In genomic region chr7:142916508-142916907, GRCh38 we compare ENCODE assay signal across 17 cellular contexts. TPM values are rescaled to one million over a fixed set of nuclear protein-coding genes. Genes with fewer than 3 reads are reported as not detected.
DNase-seq lines count a peak whose midpoint lies in the region; ATAC-seq and TF ChIP-seq lines count a peak whose summit lies in the region.
"Had no signal": no experiment of that assay in that cellular context is flagged by ENCODE, and none has a peak within 500 bp of the region (broad histone marks: within the 10 kb centered on the region; RNA-seq: fewer than 3 reads in every experiment).

No MANE protein-coding gene starts in this region.

- H3K4me3 Mint-ChIP-seq in endodermal cell, result no peak overlapping the region
- H3K4me3 Mint-ChIP-seq: CD8-positive, alpha-beta memory T cell; GM23338; H9 had no signal

- H3K9me3 ChIP-seq in endodermal cell (ENCODE audit: control insufficient read depth, low read length), result no peaks in the 10 kb centered on the region

- no peaks in the 10 kb centered on the region for H3K9me3 Mint-ChIP-seq in endodermal cell
- H3K9me3 Mint-ChIP-seq: CD8-positive, alpha-beta memory T cell; GM23338 had no signal

- no peaks in the 10 kb centered on the region for H3K36me3 Mint-ChIP-seq in endodermal cell (ENCODE audit: low read depth)
- H3K36me3 Mint-ChIP-seq: CD8-positive, alpha-beta memory T cell had no signal

- no peaks in the 10 kb centered on the region for H3K4me1 ChIP-seq in endodermal cell (ENCODE audit: control insufficient read depth, insufficient read depth, low read length)

- no peak for TF ChIP-seq CTCF in endodermal cell (conservative IDR thresholded peaks at IDR 0.05)

- TF ChIP-seq POLR2A in erythroblast (IDR thresholded peaks at IDR 0.05; ENCODE audit: low read length), result no peak

- no peaks in the 10 kb centered on the region for H3K4me1 Mint-ChIP-seq in endodermal cell
- H3K4me1 Mint-ChIP-seq: CD8-positive, alpha-beta memory T cell had no signal

- H3K27me3 ChIP-seq in endodermal cell (ENCODE audit: control insufficient read depth, insufficient read depth, low read length, poor library complexity, severe bottlenecking), result peaks cover 5% of the 10 kb centered on the region

- H3K27me3 Mint-ChIP-seq in endodermal cell (ENCODE audit: insufficient read depth), result peaks cover 20% of the 10 kb centered on the region

- 61 to 63% methylated on average over 2 of the region's 2 CpGs for WGBS in endodermal cell (ENCODE audit: insufficient coverage in 1 of 2, insufficient read length in 1 of 2), 2 experiments

- ATAC-seq in HG03469 (IDR thresholded peaks at IDR 0.05; ENCODE audit: unreplicated experiment), result no peak
- ATAC-seq in left ventricle myocardium superior, result no peak
- ATAC-seq: GM23338 had no signal

- no peak overlapping the region for H3K27ac Mint-ChIP-seq in endodermal cell
- H3K27ac Mint-ChIP-seq: CD8-positive, alpha-beta memory T cell; GM23338; H9 had no signal

- DNase-seq in NCI-H1105 treated with DMSO at 0.1 percent for 48 hours (lab: John Stamatoyannopoulos, UW), result peak; percentile 52
- no peak for DNase-seq in NCI-H1105 (lab: John Stamatoyannopoulos, UW)
- peak; percentile 23 for DNase-seq in endodermal cell
- DNase-seq in left kidney (ENCODE audit: low read depth, low spot score), result peak; percentile 67
- DNase-seq in left ventricle myocardium superior, result no peak
- no peak for DNase-seq in erythroblast (lab: John Stamatoyannopoulos, UW)
- DNase-seq in NK-92 (lab: John Stamatoyannopoulos, UW; ENCODE audit: unreplicated experiment), result no peak
- DNase-seq: Caco-2; CD8-positive, alpha-beta memory T cell; H9 had no signal

- no peak overlapping the region for H3K27ac ChIP-seq in endodermal cell (ENCODE audit: low read depth, low read length)
- H3K27ac ChIP-seq: 22Rv1 had no signal

- intact Hi-C loops in left ventricle myocardium superior (cut with micrococcal nuclease), result no loop called here

- no peak overlapping the region for H3K4me3 ChIP-seq in endodermal cell (ENCODE audit: low read length)
- H3K4me3 ChIP-seq: GM23338 had no signal

- no peaks in the 10 kb centered on the region for H3K36me3 ChIP-seq in endodermal cell (ENCODE audit: control insufficient read depth, insufficient read depth, low read length)

- H3K9ac ChIP-seq in endodermal cell (ENCODE audit: extremely low read depth, low read length, poor library complexity, severe bottlenecking), result no peak overlapping the region

RNA-seq across cellular contexts. Expression of gene TRPV5, which starts 17.0 kb away (rescaled TPM):
- total RNA-seq in endodermal cell, result under 1 TPM; 0.15 to 0.22 TPM
- not detected for polyA plus RNA-seq in endodermal cell (2013, experiment 1 of 2)
- polyA plus RNA-seq in endodermal cell (2013, experiment 2 of 2), result not detected
- total RNA-seq in left ventricle myocardium superior, result not detected
- total RNA-seq: A673; Caco-2; CD8-positive, alpha-beta memory T cell; GM23338; H9; HT1080 had no signal
- polyA plus RNA-seq: BJ; CD8-positive, alpha-beta memory T cell; GM23338 had no signal

RNA-seq across cellular contexts. Expression of gene LLCFC1, which starts 22.8 kb away (rescaled TPM):
- total RNA-seq in endodermal cell (not detected), left ventricle myocardium superior (not detected)
- polyA plus RNA-seq in endodermal cell (2013, experiment 1 of 2), result not detected
- polyA plus RNA-seq in endodermal cell (2013, experiment 2 of 2), result not detected
- total RNA-seq: A673; Caco-2; CD8-positive, alpha-beta memory T cell; Daoy; GM23338; H9; HT1080 had no signal
- polyA plus RNA-seq: BJ; CD8-positive, alpha-beta memory T cell; GM23338 had no signal

RNA-seq across cellular contexts. Expression of gene TRPV6, which starts 31.0 kb away (rescaled TPM):
- total RNA-seq in endodermal cell, result 1 to 10 TPM; 2.7 to 4.1 TPM
- polyA plus RNA-seq in endodermal cell (2013, experiment 1 of 2), result 0.28 TPM
- 0.50 TPM for polyA plus RNA-seq in endodermal cell (2013, experiment 2 of 2)
- total RNA-seq in left ventricle myocardium superior, result 0.05 TPM
- total RNA-seq: A673; CD8-positive, alpha-beta memory T cell; Daoy; HT1080 had no signal
- polyA plus RNA-seq: BJ; CD8-positive, alpha-beta memory T cell had no signal

RNA-seq across cellular contexts. Expression of gene KEL, which starts 45.7 kb away (rescaled TPM):
- total RNA-seq in endodermal cell, result 10 to 100 TPM; 79.4 to 86.0 TPM
- polyA plus RNA-seq in endodermal cell (2013, experiment 1 of 2), result 8.0 TPM
- polyA plus RNA-seq in endodermal cell (2013, experiment 2 of 2), result 7.0 TPM
- total RNA-seq in left ventricle myocardium superior, result 0.27 TPM
- total RNA-seq: A673, Caco-2, Daoy, HT1080 had no signal
- polyA plus RNA-seq: CD8-positive, alpha-beta memory T cell had no signal

Comparison
In these comparisons a context has a peak if more than half of its experiments do, and no peak if none do; other contexts are left out.
1. DNase-seq: peak in NCI-H1105 treated with DMSO at 0.1 percent for 48 hours (single experiment), endodermal cell (single experiment) and left kidney (single experiment); none in NCI-H1105 (single experiment), left ventricle myocardium superior (single experiment), erythroblast (0 of 2) and NK-92 (single experiment).